ENCODE assay signal across 26 cellular contexts in genomic region chr17:35864853-35865252, GRCh38. TPM values are rescaled to one million over a fixed set of nuclear protein-coding genes. Genes with fewer than 3 reads are reported as not detected.
A peak's percentile ranks its signal among the peaks of the same experiment; 100 is the strongest.
DNase-seq lines count a peak whose midpoint lies in the region; ATAC-seq, FAIRE-seq and TF ChIP-seq lines count a peak whose summit lies in the region.
"Had no signal": no experiment of that assay in that cellular context is flagged by ENCODE, and none has a peak within 500 bp of the region (broad histone marks: within the 10 kb centered on the region; RNA-seq: fewer than 3 reads in every experiment).

No MANE protein-coding gene starts in this region.

- no TSS peak for BruUV-seq in HepG2 (replicated peaks; lab: Mats Ljungman, UMichigan)

- no peak for TF ChIP-seq POLR2A in HepG2 (IDR thresholded peaks at IDR 0.05; ENCODE audit: insufficient read depth in 1 of 2, low read depth in 2 of 2, low read length in 2 of 2)

- H3K27me3 ChIP-seq in HepG2 (ENCODE audit: control insufficient read depth in 1 of 2, insufficient read depth in 2 of 2, low read length in 2 of 2) (no peaks in the 10 kb centered on the region), neuronal stem cell (ENCODE audit: control insufficient read depth in 3 of 3, insufficient read depth in 3 of 3, low read depth in 1 of 3, low read length in 3 of 3) (no peaks in the 10 kb centered on the region)
- no peaks in the 10 kb centered on the region for H3K27me3 ChIP-seq in CD4-positive, alpha-beta T cell (ENCODE audit: control insufficient read depth, insufficient read depth, low read length)
- H3K27me3 ChIP-seq: BLaER1 had no signal

- H3K9me3 Mint-ChIP-seq in activated T-helper 17 cell treated with anti-CD3 and anti-CD28 coated beads, Interleukin-2, amount 50 U/mL, for 72 hours, result no peaks in the 10 kb centered on the region
- no peaks in the 10 kb centered on the region for H3K9me3 Mint-ChIP-seq in CD4-positive, alpha-beta T cell
- H3K9me3 Mint-ChIP-seq: CD4-positive, CD25-positive, alpha-beta regulatory T cell; CD8-positive, alpha-beta memory T cell; H9 had no signal

- CTCF ChIA-PET in HepG2 (lab: Yijun Ruan, JAX; ENCODE audit: low intra/inter-chr PET ratio, low total read pairs), result no interaction called here
- CTCF ChIA-PET in CD4-positive, alpha-beta T cell (lab: Charles Lee), result no interaction called here

- no peak overlapping the region for H3K23ac ChIP-seq in neuronal stem cell (ENCODE audit: low read depth, low read length, poor library complexity)

- H3K27ac Mint-ChIP-seq in activated T-helper 17 cell treated with anti-CD3 and anti-CD28 coated beads, Interleukin-2, amount 50 U/mL, for 72 hours, result peak overlapping the region; percentile 63
- H3K27ac Mint-ChIP-seq in CD4-positive, alpha-beta T cell, result no peak overlapping the region
- H3K27ac Mint-ChIP-seq: B cell; CD4-positive, CD25-positive, alpha-beta regulatory T cell; H9 had no signal

- no peak overlapping the region for H3K14ac ChIP-seq in neuronal stem cell (ENCODE audit: low read length)

- no peak overlapping the region for H4K8ac ChIP-seq in neuronal stem cell (ENCODE audit: low read depth, low read length)

- H2AK5ac ChIP-seq in neuronal stem cell (ENCODE audit: low read depth, low read length), result no peak overlapping the region

- H3K9me3 ChIP-seq in HepG2 (ENCODE audit: low read length) (no peaks in the 10 kb centered on the region), neuronal stem cell (replicated peaks in 1 of 2; ENCODE audit: control insufficient read depth in 2 of 2, insufficient read depth in 1 of 2, low read depth in 1 of 2, low read length in 2 of 2) (no peaks in the 10 kb centered on the region)
- no peaks in the 10 kb centered on the region for H3K9me3 ChIP-seq in CD4-positive, alpha-beta T cell (ENCODE audit: control insufficient read depth, low read length)
- H3K9me3 ChIP-seq: BLaER1 had no signal

- no peak overlapping the region for H2BK120ac ChIP-seq in neuronal stem cell (ENCODE audit: low read depth, low read length)

- no peak for ATAC-seq in activated T-helper 17 cell treated with anti-CD3 and anti-CD28 coated beads, Interleukin-2, amount 50 U/mL, for 72 hours (replicated peaks)
- peak; percentile 42 for ATAC-seq in HepG2
- no peak for ATAC-seq in CD4-positive, alpha-beta T cell (ENCODE audit: poor library complexity)
- ATAC-seq: GM12878, HCT116 had no signal

- H3K27ac ChIP-seq in HepG2 (ENCODE audit: extremely low read length, insufficient read depth, low read length), result no peak overlapping the region
- H3K27ac ChIP-seq in CD4-positive, alpha-beta T cell (ENCODE audit: low read depth, low read length), result no peak overlapping the region
- H3K27ac ChIP-seq in neuronal stem cell (replicated peaks; ENCODE audit: low read length), result no peak overlapping the region
- H3K27ac ChIP-seq: 22Rv1, BLaER1, C4-2B, GM23248 had no signal

- intact Hi-C loops in HepG2 (cut with micrococcal nuclease; ENCODE audit: unreplicated experiment), result no loop called here
- intact Hi-C loops in CD4-positive, alpha-beta T cell (cut with DNase I, micrococcal nuclease), result no loop called here

- no peak overlapping the region for H3K18ac ChIP-seq in neuronal stem cell (ENCODE audit: low read length)

- H3K27me3 Mint-ChIP-seq in activated T-helper 17 cell treated with anti-CD3 and anti-CD28 coated beads, Interleukin-2, amount 50 U/mL, for 72 hours, result no peaks in the 10 kb centered on the region
- no peaks in the 10 kb centered on the region for H3K27me3 Mint-ChIP-seq in CD4-positive, alpha-beta T cell
- H3K27me3 Mint-ChIP-seq: B cell; CD4-positive, CD25-positive, alpha-beta regulatory T cell; CD8-positive, alpha-beta memory T cell had no signal

- in situ Hi-C loops in HepG2 (cut with HindIII; ENCODE audit: extremely low pct_ligation_motif_present, low pct_unique_long_range_greater_than_20kb), result no loop called here

- DNase-seq in NCI-H82 (lab: John Stamatoyannopoulos, UW) (peak; percentile 25), NCI-H82 treated with DMSO at 0.1 percent for 48 hours (lab: John Stamatoyannopoulos, UW; ENCODE audit: unreplicated experiment) (no peak), HepG2 (ENCODE audit: low spot score) (no peak), kidney tubule cell (ENCODE audit: low spot score) (no peak), neuronal stem cell (ENCODE audit: low spot score) (no peak)
- DNase-seq in CD4-positive, alpha-beta T cell, result no peak
- DNase-seq: CD4-positive, CD25-positive, alpha-beta regulatory T cell; DMS 273 treated with DMSO at 0.1 percent for 48 hours; DMS79; EL; GDM1; GM23248; H9 had no signal

- no peak overlapping the region for H2BK12ac ChIP-seq in neuronal stem cell (ENCODE audit: low read length)

- no peaks in the 10 kb centered on the region for H3K36me3 ChIP-seq in HepG2 (replicated peaks in 1 of 2; ENCODE audit: control insufficient read depth in 1 of 2, insufficient read depth in 2 of 2, low read length in 2 of 2)
- no peaks in the 10 kb centered on the region for H3K36me3 ChIP-seq in neuronal stem cell (replicated peaks in 1 of 2; ENCODE audit: control insufficient read depth in 2 of 2, insufficient read depth in 2 of 2, low read length in 2 of 2)

- no peaks in the 10 kb centered on the region for H4K20me1 ChIP-seq in HepG2 (ENCODE audit: insufficient read depth, low read length)
- H4K20me1 ChIP-seq: BLaER1 had no signal

- POLR2A ChIA-PET in HepG2 (lab: Yijun Ruan, JAX), result no interaction called here
- POLR2A ChIA-PET in CD4-positive, alpha-beta T cell (lab: Charles Lee), result no interaction called here

- no peak overlapping the region for H2BK5ac ChIP-seq in neuronal stem cell (ENCODE audit: low read length)

- peaks cover 13% of the 10 kb centered on the region for H3K4me1 Mint-ChIP-seq in activated T-helper 17 cell treated with anti-CD3 and anti-CD28 coated beads, Interleukin-2, amount 50 U/mL, for 72 hours
- H3K4me1 Mint-ChIP-seq in CD4-positive, alpha-beta T cell (ENCODE audit: low read depth), result peaks cover 9% of the 10 kb centered on the region
- H3K4me1 Mint-ChIP-seq: B cell had no signal

- 39% methylated on average over 7 of the region's 7 CpGs for WGBS in HepG2 (ENCODE audit: low lambda C conversion rate)
- WGBS in neuronal stem cell (ENCODE audit: extremely low coverage in 2 of 2, insufficient read length in 2 of 2, insufficient replicate concordance in 1 of 2), 2 donors, result no CpG with 5 or more reads among the region's 7 CpGs

- no peak overlapping the region for H3K4me3 Mint-ChIP-seq in activated T-helper 17 cell treated with anti-CD3 and anti-CD28 coated beads, Interleukin-2, amount 50 U/mL, for 72 hours
- no peak overlapping the region for H3K4me3 Mint-ChIP-seq in CD4-positive, alpha-beta T cell
- H3K4me3 Mint-ChIP-seq: B cell; CD4-positive, CD25-positive, alpha-beta regulatory T cell; CD8-positive, alpha-beta memory T cell; H9 had no signal

- no peaks in the 10 kb centered on the region for H3K36me3 Mint-ChIP-seq in activated T-helper 17 cell treated with anti-CD3 and anti-CD28 coated beads, Interleukin-2, amount 50 U/mL, for 72 hours (ENCODE audit: low read depth)
- H3K36me3 Mint-ChIP-seq in CD4-positive, alpha-beta T cell (ENCODE audit: low read depth), result no peaks in the 10 kb centered on the region

- no peak for FAIRE-seq in HepG2 (lab: Jason Lieb, UNC)
- FAIRE-seq: A204.1, D721Med, GM12878, GM19239, H1 had no signal

- H3K9ac ChIP-seq in HepG2 (ENCODE audit: insufficient read depth, low read depth, low read length) (no peak overlapping the region), neuronal stem cell (ENCODE audit: low read depth, low read length, poor library complexity) (no peak overlapping the region)
- H3K9ac ChIP-seq: BLaER1, GM23248 had no signal

- H2AFZ ChIP-seq in HepG2 (ENCODE audit: low read length) (no peak overlapping the region), neuronal stem cell (ENCODE audit: low read length) (no peak overlapping the region)
- H2AFZ ChIP-seq: GM23248 had no signal

- no peak for TF ChIP-seq RAD21 in HepG2 (CRISPR knock-in tag; IDR thresholded peaks at IDR 0.05)

- H2BK15ac ChIP-seq in neuronal stem cell (ENCODE audit: low read length), result no peak overlapping the region

- no peak overlapping the region for H3K4ac ChIP-seq in neuronal stem cell (ENCODE audit: low read length)

- TF ChIP-seq EP300 in HepG2 (IDR thresholded peaks at IDR 0.05; ENCODE audit: low read depth in 2 of 2, low read length in 2 of 2), result no peak
- no peak for TF ChIP-seq EP300 in HepG2 (CRISPR knock-in tag; IDR thresholded peaks at IDR 0.05; ENCODE audit: borderline replicate concordance)

- H3K4me3 ChIP-seq in HepG2 (replicated peaks in 1 of 3; ENCODE audit: insufficient read depth in 1 of 3, low read depth in 2 of 3, low read length in 3 of 3) (no peak overlapping the region), neuronal stem cell (ENCODE audit: low read length in 2 of 2) (peak overlapping the region in 1 of 2 donors; percentile 42)
- H3K4me3 ChIP-seq: BLaER1, GM12878, GM23248 had no signal

- H3K4me2 ChIP-seq in HepG2 (ENCODE audit: low read depth, low read length) (no peak overlapping the region; the same call in 1 of the 2 replicates), neuronal stem cell (ENCODE audit: insufficient read depth, low read length, poor library complexity, severe bottlenecking) (no peak overlapping the region)
- H3K4me2 ChIP-seq: BLaER1 had no signal

- no peaks in the 10 kb centered on the region for H3K79me1 ChIP-seq in neuronal stem cell (ENCODE audit: low read depth, low read length)

- H4K91ac ChIP-seq in neuronal stem cell (ENCODE audit: low read depth, low read length, poor library complexity), result no peak overlapping the region

- no peak for TF ChIP-seq CTCF in HepG2 (CRISPR knock-in tag; IDR thresholded peaks at IDR 0.05)
- TF ChIP-seq CTCF in CD4-positive, alpha-beta T cell (IDR thresholded peaks at IDR 0.05), result no peak

- H3K79me2 ChIP-seq in HepG2 (ENCODE audit: insufficient read depth, low read length), result no peaks in the 10 kb centered on the region

- H3K4me1 ChIP-seq in HepG2 (ENCODE audit: insufficient read depth, low read length) (peaks cover 21% of the 10 kb centered on the region), neuronal stem cell (ENCODE audit: control insufficient read depth in 2 of 2, insufficient read depth in 1 of 2, low read depth in 1 of 2, low read length in 2 of 2) (no peaks in the 10 kb centered on the region)

RNA-seq across cellular contexts. Expression of gene HEATR9, which starts 3.8 kb away (rescaled TPM):
- under 1 TPM in 1 of 2 donors, not detected in 1; 0.24 TPM for total RNA-seq in activated T-helper 17 cell treated with anti-CD3 and anti-CD28 coated beads, Interleukin-2, amount 50 U/mL, for 72 hours
- total RNA-seq in HepG2 (2016; rRNA removed; fragmentation: Illumina TruSeq; extraction: Trizol), result not detected in 2 replicates
- not detected in 2 replicates for total RNA-seq in HepG2 (2016; cell fraction: cytosol; rRNA removed; fragmentation: Illumina TruSeq; extraction: Trizol; ENCODE audit: low read depth)
- total RNA-seq in HepG2 (2016; cell fraction: insoluble cytoplasmic fraction; rRNA removed; fragmentation: Illumina TruSeq; extraction: Trizol), result not detected in 2 replicates
- total RNA-seq in HepG2 (2016; cell fraction: membrane; rRNA removed; fragmentation: Illumina TruSeq; extraction: Trizol), result not detected in 2 replicates
- not detected in 2 replicates for total RNA-seq in HepG2 (2016; cell fraction: nucleus; rRNA removed; fragmentation: Illumina TruSeq; extraction: Trizol)
- not detected in 2 replicates for polyA plus RNA-seq in HepG2 (2011; rRNA removed)
- polyA plus RNA-seq in HepG2 (2011; cell fraction: cytosol; rRNA removed), result 0.13 TPM in 1 of 2 replicates, not detected in the other
- polyA plus RNA-seq in HepG2 (2011; cell fraction: nucleus; rRNA removed), result 0.14 TPM in 1 of 2 replicates, not detected in the other
- 0.35 TPM in 1 of 2 replicates, not detected in the other for polyA plus RNA-seq in HepG2 (2012)
- polyA plus RNA-seq in HepG2 (2016; cell fraction: cytosol; fragmentation: Illumina TruSeq; extraction: Trizol; ENCODE audit: low read depth), result not detected in 2 replicates
- not detected in 2 replicates for polyA plus RNA-seq in HepG2 (2016; cell fraction: insoluble cytoplasmic fraction; fragmentation: Illumina TruSeq; extraction: Trizol; ENCODE audit: low read depth)
- not detected in 2 replicates for polyA plus RNA-seq in HepG2 (2016; cell fraction: membrane; fragmentation: Illumina TruSeq; extraction: Trizol; ENCODE audit: low read depth)
- polyA plus RNA-seq in HepG2 (2016; cell fraction: nucleus; fragmentation: Illumina TruSeq; extraction: Trizol; ENCODE audit: insufficient read depth, low read depth), result not detected in 2 replicates
- not detected in 2 replicates for polyA minus RNA-seq in HepG2 (2011; rRNA and poly(A)+ RNA removed; ENCODE audit: low replicate concordance)
- not detected in 2 replicates for polyA minus RNA-seq in HepG2 (2011; cell fraction: cytosol; rRNA and poly(A)+ RNA removed)
- 0.26 TPM in 1 of 2 replicates, not detected in the other for polyA minus RNA-seq in HepG2 (2011; cell fraction: nucleus; rRNA and poly(A)+ RNA removed)
- total RNA-seq in CD4-positive, alpha-beta T cell, result under 1 TPM; 0.47 to 0.61 TPM
- not detected for polyA plus RNA-seq in neuronal stem cell (2013, experiment 1 of 2)
- polyA plus RNA-seq in neuronal stem cell (2013, experiment 2 of 2), result not detected
- total RNA-seq: B cell; CD4-positive, CD25-positive, alpha-beta regulatory T cell; GM23248; H1; H9 had no signal
- polyA plus RNA-seq: AG04450; CD4-positive, CD25-positive, alpha-beta regulatory T cell; GM23248; H1 had no signal

RNA-seq across cellular contexts. Expression of gene CCL5, which starts 15.3 kb away (rescaled TPM):
- total RNA-seq in activated T-helper 17 cell treated with anti-CD3 and anti-CD28 coated beads, Interleukin-2, amount 50 U/mL, for 72 hours, result 10 to 100 TPM; 17.2 to 22.5 TPM
- 0.13 TPM in 1 of 2 replicates, not detected in the other for total RNA-seq in HepG2 (2016; rRNA removed; fragmentation: Illumina TruSeq; extraction: Trizol)
- total RNA-seq in HepG2 (2016; cell fraction: cytosol; rRNA removed; fragmentation: Illumina TruSeq; extraction: Trizol; ENCODE audit: low read depth), result not detected in 2 replicates
- 0.13 TPM in 1 of 2 replicates, not detected in the other for total RNA-seq in HepG2 (2016; cell fraction: insoluble cytoplasmic fraction; rRNA removed; fragmentation: Illumina TruSeq; extraction: Trizol)
- not detected in 2 replicates for total RNA-seq in HepG2 (2016; cell fraction: membrane; rRNA removed; fragmentation: Illumina TruSeq; extraction: Trizol)
- total RNA-seq in HepG2 (2016; cell fraction: nucleus; rRNA removed; fragmentation: Illumina TruSeq; extraction: Trizol), result not detected in 2 replicates
- 0.25 and 0.29 TPM in 2 replicates for polyA plus RNA-seq in HepG2 (2011; rRNA removed)
- 0.16 and 0.31 TPM in 2 replicates for polyA plus RNA-seq in HepG2 (2011; cell fraction: cytosol; rRNA removed)
- polyA plus RNA-seq in HepG2 (2011; cell fraction: nucleus; rRNA removed), result 0.09 TPM in 1 of 2 replicates, not detected in the other
- 0.27 and 0.35 TPM in 2 replicates for polyA plus RNA-seq in HepG2 (2012)
- polyA plus RNA-seq in HepG2 (2016; cell fraction: cytosol; fragmentation: Illumina TruSeq; extraction: Trizol; ENCODE audit: low read depth), result not detected in 2 replicates
- polyA plus RNA-seq in HepG2 (2016; cell fraction: insoluble cytoplasmic fraction; fragmentation: Illumina TruSeq; extraction: Trizol; ENCODE audit: low read depth), result not detected in 2 replicates
- polyA plus RNA-seq in HepG2 (2016; cell fraction: membrane; fragmentation: Illumina TruSeq; extraction: Trizol; ENCODE audit: low read depth), result not detected in 2 replicates
- polyA plus RNA-seq in HepG2 (2016; cell fraction: nucleus; fragmentation: Illumina TruSeq; extraction: Trizol; ENCODE audit: insufficient read depth, low read depth), result 0.55 TPM in 1 of 2 replicates, not detected in the other
- 0.48 and 1.7 TPM in 2 replicates for polyA minus RNA-seq in HepG2 (2011; rRNA and poly(A)+ RNA removed; ENCODE audit: low replicate concordance)
- not detected in 2 replicates for polyA minus RNA-seq in HepG2 (2011; cell fraction: cytosol; rRNA and poly(A)+ RNA removed)
- polyA minus RNA-seq in HepG2 (2011; cell fraction: nucleus; rRNA and poly(A)+ RNA removed), result not detected in 2 replicates
- total RNA-seq in CD4-positive, alpha-beta T cell, result 10 to 100 TPM; 35.6 to 40.1 TPM
- polyA plus RNA-seq in neuronal stem cell (2013, experiment 1 of 2), result 0.06 TPM
- 0.03 TPM for polyA plus RNA-seq in neuronal stem cell (2013, experiment 2 of 2)
- total RNA-seq: GM23248, H1, H9 had no signal
- polyA plus RNA-seq: AG04450, GM23248, H1 had no signal

RNA-seq across cellular contexts. Expression of gene TAF15, which starts 55.6 kb away (rescaled TPM):
- 100 to 1,000 TPM; 240 to 282 TPM for total RNA-seq in activated T-helper 17 cell treated with anti-CD3 and anti-CD28 coated beads, Interleukin-2, amount 50 U/mL, for 72 hours
- total RNA-seq in HepG2 (2016; rRNA removed; fragmentation: Illumina TruSeq; extraction: Trizol), result 26.5 and 49.9 TPM in 2 replicates
- total RNA-seq in HepG2 (2016; cell fraction: cytosol; rRNA removed; fragmentation: Illumina TruSeq; extraction: Trizol; ENCODE audit: low read depth), result 10.6 and 10.7 TPM in 2 replicates
- 25.5 and 47.5 TPM in 2 replicates for total RNA-seq in HepG2 (2016; cell fraction: insoluble cytoplasmic fraction; rRNA removed; fragmentation: Illumina TruSeq; extraction: Trizol)
- 22.1 and 24.1 TPM in 2 replicates for total RNA-seq in HepG2 (2016; cell fraction: membrane; rRNA removed; fragmentation: Illumina TruSeq; extraction: Trizol)
- 71.1 and 76.3 TPM in 2 replicates for total RNA-seq in HepG2 (2016; cell fraction: nucleus; rRNA removed; fragmentation: Illumina TruSeq; extraction: Trizol)
- polyA plus RNA-seq in HepG2 (2011; rRNA removed), result 25.2 and 29.3 TPM in 2 replicates
- 8.2 and 12.4 TPM in 2 replicates for polyA plus RNA-seq in HepG2 (2011; cell fraction: cytosol; rRNA removed)
- polyA plus RNA-seq in HepG2 (2011; cell fraction: nucleus; rRNA removed), result 33.6 and 41.0 TPM in 2 replicates
- polyA plus RNA-seq in HepG2 (2012), result 63.3 and 101 TPM in 2 replicates
- 6.8 and 8.6 TPM in 2 replicates for polyA plus RNA-seq in HepG2 (2016; cell fraction: cytosol; fragmentation: Illumina TruSeq; extraction: Trizol; ENCODE audit: low read depth)
- polyA plus RNA-seq in HepG2 (2016; cell fraction: insoluble cytoplasmic fraction; fragmentation: Illumina TruSeq; extraction: Trizol; ENCODE audit: low read depth), result 96.6 and 122 TPM in 2 replicates
- polyA plus RNA-seq in HepG2 (2016; cell fraction: membrane; fragmentation: Illumina TruSeq; extraction: Trizol; ENCODE audit: low read depth), result 13.0 and 14.7 TPM in 2 replicates
- 198 and 203 TPM in 2 replicates for polyA plus RNA-seq in HepG2 (2016; cell fraction: nucleus; fragmentation: Illumina TruSeq; extraction: Trizol; ENCODE audit: insufficient read depth, low read depth)
- polyA minus RNA-seq in HepG2 (2011; rRNA and poly(A)+ RNA removed; ENCODE audit: low replicate concordance), result 20.7 and 68.8 TPM in 2 replicates
- polyA minus RNA-seq in HepG2 (2011; cell fraction: cytosol; rRNA and poly(A)+ RNA removed), result 15.1 and 21.8 TPM in 2 replicates
- 122 and 130 TPM in 2 replicates for polyA minus RNA-seq in HepG2 (2011; cell fraction: nucleus; rRNA and poly(A)+ RNA removed)
- total RNA-seq in CD4-positive, alpha-beta T cell, result 100 to 1,000 TPM; 114 to 119 TPM
- polyA plus RNA-seq in neuronal stem cell (2013, experiment 1 of 2), result 162 TPM
- 163 TPM for polyA plus RNA-seq in neuronal stem cell (2013, experiment 2 of 2)

Comparison
In these comparisons a context has a peak if more than half of its experiments do, and no peak if none do; other contexts are left out.
1. RNA of gene CCL5, which starts 15.3 kb away (total RNA-seq): 35.6 to 40.1 TPM in CD4-positive, alpha-beta T cell and 17.2 to 22.5 TPM in activated T-helper 17 cell treated with anti-CD3 and anti-CD28 coated beads, Interleukin-2, amount 50 U/mL, for 72 hours; 0.13 TPM in HepG2; every median in the first group is over 10 times any median in the second.